29 cellular contexts compared by ENCODE assay signal in the genomic region with DNA sequence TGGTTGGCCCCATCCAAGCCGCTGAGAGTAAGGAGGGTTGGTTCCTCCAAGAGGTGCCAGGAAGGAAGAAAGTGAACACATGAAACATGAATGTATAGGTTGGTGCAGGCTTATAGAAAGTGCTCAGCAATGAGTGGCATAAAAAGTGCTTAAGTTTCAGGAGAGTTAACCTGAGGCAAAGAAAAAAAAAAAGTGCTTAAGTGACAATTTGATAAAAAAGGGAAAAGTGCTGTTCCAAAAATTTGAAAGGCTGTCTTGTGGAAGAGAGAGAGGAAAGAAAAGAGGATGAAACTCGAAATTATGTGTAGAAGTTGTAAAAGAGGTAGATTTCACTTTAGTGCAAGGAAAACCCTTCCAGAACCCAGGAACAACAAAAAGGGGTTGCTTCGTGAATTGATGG.
"Had no signal": no experiment of that assay in that cellular context is flagged by ENCODE, and none has a peak within 500 bp of the region (broad histone marks: within the 10 kb centered on the region; RNA-seq: fewer than 3 reads in every experiment).

No MANE protein-coding gene starts in this region.

- H3K4me3 ChIP-seq: pancreas, prostate gland, right lobe of liver, sigmoid colon, smooth muscle cell, spleen, suprapubic skin, testis, tibial artery, transverse colon, upper lobe of right lung, uterus had no signal

- H3K4me1 Mint-ChIP-seq: natural killer cell had no signal

- H3K4me3 Mint-ChIP-seq: naive thymus-derived CD4-positive, alpha-beta T cell; natural killer cell; nephron; stimulated activated memory B cell treated with anti-CD40 and anti-IgM and Interleukin-4, amounts not matched to agents 10 μg/mL and 1 μg/mL and 100 μg/mL, for 72 hours; stimulated activated naive CD8-positive, alpha-beta T cell treated with anti-CD3 and anti-CD28 coated beads, Interleukin-15, amount 100 ng/mL, for 72 hours; type B pancreatic cell had no signal

- H3K27me3 Mint-ChIP-seq: naive thymus-derived CD4-positive, alpha-beta T cell; stimulated activated memory B cell treated with anti-CD40 and anti-IgM and Interleukin-4, amounts not matched to agents 10 μg/mL and 1 μg/mL and 100 μg/mL, for 72 hours; stimulated activated naive CD8-positive, alpha-beta T cell treated with anti-CD3 and anti-CD28 coated beads, Interleukin-15, amount 100 ng/mL, for 72 hours; type B pancreatic cell had no signal

- FAIRE-seq: pancreas had no signal

- H3K36me3 Mint-ChIP-seq: natural killer cell; stimulated activated memory B cell treated with anti-CD40 and anti-IgM and Interleukin-4, amounts not matched to agents 10 μg/mL and 1 μg/mL and 100 μg/mL, for 72 hours; type B pancreatic cell had no signal

- H3K9me3 ChIP-seq: neutrophil, pancreas, prostate gland, right lobe of liver, sigmoid colon, spleen, suprapubic skin, testis, tibial artery, transverse colon, upper lobe of right lung, uterus had no signal

- H3K4me1 ChIP-seq: pancreas, prostate gland, right lobe of liver, sigmoid colon, testis, tibial artery, transverse colon, upper lobe of right lung, uterus had no signal

- H3K36me3 ChIP-seq: neutrophil, pancreas, prostate gland, right lobe of liver, sigmoid colon, spleen, suprapubic skin, tibial artery, transverse colon, upper lobe of right lung, uterus had no signal

- H3K4me2 ChIP-seq: smooth muscle cell had no signal

- H3K27me3 ChIP-seq: pancreas, right lobe of liver, sigmoid colon, suprapubic skin, testis, tibial artery, transverse colon, upper lobe of right lung, uterus had no signal

- H3K27ac ChIP-seq: neutrophil, pancreas, prostate gland, right lobe of liver, sigmoid colon, spleen, suprapubic skin, testis, tibial artery, transverse colon, upper lobe of right lung, uterus had no signal

- DNase-seq: naive thymus-derived CD4-positive, alpha-beta T cell; natural killer cell; nucleus accumbens; pancreas; right cardiac atrium; right lobe of liver; sigmoid colon; spleen; stimulated activated CD4-positive, alpha-beta T cell treated with anti-CD3 and anti-CD28 coated beads, Interleukin-12 subunit alpha, Interleukin-12 subunit beta, amount 100 ng/mL, for 4 hours; stimulated activated CD4-positive, alpha-beta T cell treated with anti-CD3 and anti-CD28 coated beads, Interleukin-1b, Interleukin-23, amount 100 ng/mL, for 48 hours; stimulated activated CD4-positive, alpha-beta T cell treated with anti-CD3 and anti-CD28 coated beads, Interleukin-4, amount 100 ng/mL, for 1 hour; stimulated activated CD4-positive, alpha-beta T cell treated with anti-CD3 and anti-CD28 coated beads, Interleukin-4, amount 100 ng/mL, for 4 hours; stimulated activated CD8-positive, alpha-beta memory T cell treated with anti-CD3 and anti-CD28 coated beads, Interleukin-4, amount 100 ng/mL, for 48 hours; stimulated activated naive CD4-positive, alpha-beta T cell; stimulated activated naive CD8-positive, alpha-beta T cell treated with anti-CD3 and anti-CD28 coated beads, Interleukin-15, amount 100 ng/mL, for 72 hours; stimulated activated naive CD8-positive, alpha-beta T cell treated with anti-CD3 and anti-CD28 coated beads, Interleukin-15, Interleukin-2, amounts not matched to agents 100 U/mL and 50 U/mL, for 24 hours; substantia nigra; testis; tibial artery; transverse colon; upper lobe of right lung; uterus had no signal

- H3K27ac Mint-ChIP-seq: natural killer cell; nephron; stimulated activated memory B cell treated with anti-CD40 and anti-IgM and Interleukin-4, amounts not matched to agents 10 μg/mL and 1 μg/mL and 100 μg/mL, for 72 hours; stimulated activated naive CD8-positive, alpha-beta T cell treated with anti-CD3 and anti-CD28 coated beads, Interleukin-15, amount 100 ng/mL, for 72 hours; type B pancreatic cell had no signal

- H3K9me3 Mint-ChIP-seq: natural killer cell; stimulated activated memory B cell treated with anti-CD40 and anti-IgM and Interleukin-4, amounts not matched to agents 10 μg/mL and 1 μg/mL and 100 μg/mL, for 72 hours; type B pancreatic cell had no signal

- ATAC-seq: naive thymus-derived CD4-positive, alpha-beta T cell; natural killer cell; pancreas; right cardiac atrium; right lobe of liver; stimulated activated memory B cell treated with anti-CD40 and anti-IgM and Interleukin-4, amounts not matched to agents 10 μg/mL and 1 μg/mL and 100 μg/mL, for 72 hours; stimulated activated naive CD8-positive, alpha-beta T cell treated with anti-CD3 and anti-CD28 coated beads, Interleukin-15, amount 100 ng/mL, for 72 hours; stimulated activated naive CD8-positive, alpha-beta T cell treated with anti-CD3 and anti-CD28 coated beads, Interleukin-15, Interleukin-2, amounts not matched to agents 100 U/mL and 50 U/mL, for 24 hours; upper lobe of right lung had no signal
